1 cellular context compared by ENCODE assay signal in the genomic region with DNA sequence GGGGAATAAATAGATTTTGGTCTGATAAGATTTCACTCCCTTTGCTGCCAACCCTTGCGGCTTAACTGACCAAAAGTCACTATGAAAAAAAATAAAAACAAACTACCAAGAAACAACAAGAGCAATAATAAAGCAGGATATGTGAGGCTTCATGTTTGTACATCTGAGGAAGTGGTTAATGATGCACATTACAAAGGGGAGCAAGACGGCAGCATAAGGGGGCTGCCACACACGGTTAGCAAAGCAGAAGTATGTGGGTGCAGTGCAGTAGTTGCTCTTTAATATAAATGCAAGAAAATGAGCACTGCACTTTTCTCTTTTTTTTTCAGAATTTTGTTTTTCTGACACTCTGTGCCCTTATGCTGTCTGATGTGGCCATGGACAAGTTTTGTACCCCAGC.
TF ChIP-seq lines count a peak whose summit lies in the region.

No MANE protein-coding gene starts in this region.

TF ChIP-seq in GM23338, 12 proteins besides CTCF, POLR2A, EP300 and RAD21 (continued from another document):
- no peak for TF ChIP-seq ZNF462 (CRISPR knock-in tag; IDR thresholded peaks at IDR 0.05)
- no peak for TF ChIP-seq NANOG (IDR thresholded peaks at IDR 0.05; ENCODE audit: borderline replicate concordance)
- no peak for TF ChIP-seq EZH2 (IDR thresholded peaks at IDR 0.05; ENCODE audit: low read depth, unreplicated experiment)
- no peak for TF ChIP-seq ZNF114 (CRISPR knock-in tag; IDR thresholded peaks at IDR 0.05)
- no peak for TF ChIP-seq JUNB (IDR thresholded peaks at IDR 0.05; ENCODE audit: unreplicated experiment)
- TF ChIP-seq CREB1 (CRISPR knock-in tag; IDR thresholded peaks at IDR 0.05; ENCODE audit: low read depth), result no peak
- no peak for TF ChIP-seq STAT1 (IDR thresholded peaks at IDR 0.05; ENCODE audit: unreplicated experiment)
- no peak for TF ChIP-seq POLR2AphosphoS5 (IDR thresholded peaks at IDR 0.05; ENCODE audit: low read depth)
- no peak for TF ChIP-seq ZNF331 (CRISPR knock-in tag; IDR thresholded peaks at IDR 0.05; ENCODE audit: low read depth)
